8 cellular contexts compared by ENCODE assay signal in the genomic region with DNA sequence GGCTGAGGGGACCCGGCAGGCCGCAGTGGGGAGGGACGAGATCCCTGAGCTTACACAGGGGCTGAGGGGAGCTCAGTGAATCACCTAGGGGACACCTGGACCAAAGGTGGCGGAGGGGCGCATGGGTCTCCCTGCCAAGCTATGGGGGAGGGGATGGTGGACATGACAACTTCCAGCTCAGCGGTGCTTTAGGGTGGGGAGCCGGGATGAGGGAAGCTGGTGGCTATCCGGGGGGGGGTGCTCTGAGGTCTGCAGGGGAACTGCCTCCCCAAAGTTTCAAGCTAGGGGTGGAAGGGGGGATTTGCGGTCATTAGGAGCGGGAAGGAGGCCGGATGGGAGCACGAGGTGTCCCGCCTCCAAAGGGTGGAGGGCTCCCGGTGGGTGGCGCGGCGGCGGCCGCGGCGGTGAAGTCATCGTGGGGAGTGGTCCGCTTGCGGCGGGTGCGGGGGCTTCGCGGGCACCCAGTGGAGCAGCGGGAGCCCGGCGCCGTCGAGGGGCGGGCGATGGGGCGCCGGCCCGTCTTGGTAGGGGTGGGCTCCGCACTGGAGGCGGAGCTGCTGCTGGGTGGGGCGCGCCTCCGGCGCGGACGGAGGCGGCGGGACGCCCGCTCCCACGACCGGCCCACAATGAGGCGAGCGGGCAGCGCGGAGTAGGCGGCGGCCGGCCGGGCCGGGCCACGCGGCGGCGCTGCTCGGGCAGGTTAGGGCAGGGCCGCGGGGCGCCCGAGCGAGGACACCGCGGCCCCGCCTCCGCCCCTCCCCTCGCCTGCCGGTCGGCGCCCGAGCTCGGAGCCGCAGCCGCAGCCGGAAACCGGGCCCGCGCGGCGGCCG. TPM values are rescaled to one million over a fixed set of nuclear protein-coding genes. Genes with fewer than 3 reads are reported as not detected.
A peak's percentile ranks its signal among the peaks of the same experiment; 100 is the strongest.
DNase-seq lines count a peak whose midpoint lies in the region; ATAC-seq and TF ChIP-seq lines count a peak whose summit lies in the region.

A gene with protein sequence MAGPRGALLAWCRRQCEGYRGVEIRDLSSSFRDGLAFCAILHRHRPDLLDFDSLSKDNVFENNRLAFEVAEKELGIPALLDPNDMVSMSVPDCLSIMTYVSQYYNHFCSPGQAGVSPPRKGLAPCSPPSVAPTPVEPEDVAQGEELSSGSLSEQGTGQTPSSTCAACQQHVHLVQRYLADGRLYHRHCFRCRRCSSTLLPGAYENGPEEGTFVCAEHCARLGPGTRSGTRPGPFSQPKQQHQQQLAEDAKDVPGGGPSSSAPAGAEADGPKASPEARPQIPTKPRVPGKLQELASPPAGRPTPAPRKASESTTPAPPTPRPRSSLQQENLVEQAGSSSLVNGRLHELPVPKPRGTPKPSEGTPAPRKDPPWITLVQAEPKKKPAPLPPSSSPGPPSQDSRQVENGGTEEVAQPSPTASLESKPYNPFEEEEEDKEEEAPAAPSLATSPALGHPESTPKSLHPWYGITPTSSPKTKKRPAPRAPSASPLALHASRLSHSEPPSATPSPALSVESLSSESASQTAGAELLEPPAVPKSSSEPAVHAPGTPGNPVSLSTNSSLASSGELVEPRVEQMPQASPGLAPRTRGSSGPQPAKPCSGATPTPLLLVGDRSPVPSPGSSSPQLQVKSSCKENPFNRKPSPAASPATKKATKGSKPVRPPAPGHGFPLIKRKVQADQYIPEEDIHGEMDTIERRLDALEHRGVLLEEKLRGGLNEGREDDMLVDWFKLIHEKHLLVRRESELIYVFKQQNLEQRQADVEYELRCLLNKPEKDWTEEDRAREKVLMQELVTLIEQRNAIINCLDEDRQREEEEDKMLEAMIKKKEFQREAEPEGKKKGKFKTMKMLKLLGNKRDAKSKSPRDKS (plus strand): TSS at position 764 of the 830 bp plus-strand sequence. CDS start 126 bp downstream, outside the sequence.

- H3K9ac ChIP-seq in SK-N-SH, result peak within 1 kb of the TSS; percentile 85

- no peaks in the 10 kb centered on the region for H3K36me3 ChIP-seq in CD4-positive, CD25-positive, alpha-beta regulatory T cell (ENCODE audit: control insufficient read depth, insufficient read depth, low read length)
- H3K36me3 ChIP-seq in SK-N-SH (replicated peaks in 1 of 2; ENCODE audit: control insufficient read depth in 1 of 2, insufficient read depth in 2 of 2, low read length in 1 of 2), result no peaks in the 10 kb centered on the region

- H3K4me2 ChIP-seq in SK-N-SH, result peak within 1 kb of the TSS; percentile 98

- POLR2A ChIA-PET in SK-N-SH (lab: Yijun Ruan, JAX), result interaction anchor here (0.6 to 1.4 kb wide), 8 partner anchors 9 to 62 kb away, joined by 3 to 9 read pairs (median 4); a partner anchor contains a TSS

- no peak within 1 kb of the TSS for H3K4me3 ChIP-seq in CD4-positive, CD25-positive, alpha-beta regulatory T cell (ENCODE audit: low read depth, low read length)
- H3K4me3 ChIP-seq in HL-60 (replicated peaks; ENCODE audit: insufficient read depth, low read length) (peak within 1 kb of the TSS; percentile 43), SK-N-SH (ENCODE audit: low read depth in 2 of 2, low read length in 1 of 2) (peak within 1 kb of the TSS; percentile 68 to 87)

- H3K4me3 Mint-ChIP-seq in CD4-positive, CD25-positive, alpha-beta regulatory T cell, result peak within 1 kb of the TSS; percentile 87 to 93 (median 90)
- H3K4me3 Mint-ChIP-seq in activated naive CD8-positive, alpha-beta T cell treated with anti-CD3 and anti-CD28 coated beads for 36 hours, result peak within 1 kb of the TSS; percentile 78

- no peaks in the 10 kb centered on the region for H3K27me3 ChIP-seq in CD4-positive, CD25-positive, alpha-beta regulatory T cell (ENCODE audit: control insufficient read depth, insufficient read depth, low read length)
- H3K27me3 ChIP-seq in HL-60 (ENCODE audit: insufficient read depth, poor library complexity, severe bottlenecking) (no peaks in the 10 kb centered on the region), SK-N-SH (ENCODE audit: insufficient read depth) (no peaks in the 10 kb centered on the region)

- H3K27ac Mint-ChIP-seq in CD4-positive, CD25-positive, alpha-beta regulatory T cell, result peak within 1 kb of the TSS; percentile 90 to 91 (median 91)
- peak within 1 kb of the TSS; percentile 79 for H3K27ac Mint-ChIP-seq in activated naive CD8-positive, alpha-beta T cell treated with anti-CD3 and anti-CD28 coated beads for 36 hours

- peak; percentile 81 to 84 for ATAC-seq in CD4-positive, CD25-positive, alpha-beta regulatory T cell (ENCODE audit: low read depth in 2 of 2)
- ATAC-seq in GM19395 (IDR thresholded peaks at IDR 0.05; ENCODE audit: unreplicated experiment) (peak; percentile 82), Right ventricle myocardium inferior (peak; percentile 92)

- peak; percentile 12; the same call in 1 of the 2 replicates for TF ChIP-seq RAD21 in SK-N-SH (IDR thresholded peaks at IDR 0.05; ENCODE audit: low read length)

- peak within 1 kb of the TSS; percentile 79 for H2AFZ ChIP-seq in SK-N-SH (ENCODE audit: low read depth)

- peaks cover 0 to 32% (median 17%) of the 10 kb centered on the region in 4 donors for H3K4me1 Mint-ChIP-seq in CD4-positive, CD25-positive, alpha-beta regulatory T cell
- H3K4me1 Mint-ChIP-seq in activated naive CD8-positive, alpha-beta T cell treated with anti-CD3 and anti-CD28 coated beads for 36 hours, result peaks cover 16% of the 10 kb centered on the region

- DNase-seq in CD4-positive, CD25-positive, alpha-beta regulatory T cell, result peak; percentile 59 to 73 (median 64)
- peak; percentile 50 to 52 for DNase-seq in HL-60 (ENCODE audit: low read depth in 1 of 2, low spot score in 1 of 2)
- DNase-seq in SK-N-SH, result peak; percentile 95
- DNase-seq in activated naive CD8-positive, alpha-beta T cell treated with anti-CD3 and anti-CD28 coated beads for 36 hours, result peak; percentile 78
- DNase-seq in Right ventricle myocardium inferior (ENCODE audit: missing footprints), result peak; percentile 85
- DNase-seq in pons (ENCODE audit: low spot score), result peak; percentile 32
- DNase-seq in ureter (ENCODE audit: low spot score), result peak; percentile 72

- peak within 1 kb of the TSS; percentile 69 for H3K27ac ChIP-seq in CD4-positive, CD25-positive, alpha-beta regulatory T cell (ENCODE audit: insufficient read depth, low read length, poor library complexity, severe bottlenecking)
- H3K27ac ChIP-seq in HL-60 (replicated peaks), result no peak within 1 kb of the TSS
- peak within 1 kb of the TSS; percentile 62 to 96 for H3K27ac ChIP-seq in SK-N-SH (ENCODE audit: low read depth in 2 of 2, low read length in 1 of 2)

- CTCF ChIA-PET in SK-N-SH (lab: Yijun Ruan, JAX), result interaction anchor here (0.5 to 1.7 kb wide), 15 partner anchors 9 to 224 kb away, joined by 3 to 8 read pairs (median 3); no protein-coding TSS in a partner anchor

- H3F3A ChIP-seq in SK-N-SH (replicated peaks; ENCODE audit: insufficient read depth), result peaks cover 18% of the 10 kb centered on the region

- intact Hi-C loops in Right ventricle myocardium inferior (cut with DNase I), result no loop called here

- peaks cover 19% of the 10 kb centered on the region for H3K4me1 ChIP-seq in CD4-positive, CD25-positive, alpha-beta regulatory T cell (ENCODE audit: control insufficient read depth, insufficient read depth, low read length, poor library complexity, severe bottlenecking)
- peaks cover 9 to 18% of the 10 kb centered on the region in 2 experiments; a peak in 3 of 4 replicates for H3K4me1 ChIP-seq in SK-N-SH (ENCODE audit: control insufficient read depth in 1 of 2, insufficient read depth in 2 of 2, low read depth in 1 of 2, low read length in 1 of 2)

- H3K9me2 ChIP-seq in SK-N-SH, result no peaks in the 10 kb centered on the region

- H3K79me2 ChIP-seq in SK-N-SH (ENCODE audit: insufficient read depth), result peaks cover 45% of the 10 kb centered on the region

- TF ChIP-seq CTCF in HL-60 (IDR thresholded peaks at IDR 0.05; ENCODE audit: insufficient read depth, low read length) (no peak), SK-N-SH (IDR thresholded peaks at IDR 0.05) (no peak)

- H3K27me3 Mint-ChIP-seq in CD4-positive, CD25-positive, alpha-beta regulatory T cell, result no peaks in the 10 kb centered on the region
- no peaks in the 10 kb centered on the region for H3K27me3 Mint-ChIP-seq in activated naive CD8-positive, alpha-beta T cell treated with anti-CD3 and anti-CD28 coated beads for 36 hours

- no peak for TF ChIP-seq EP300 in SK-N-SH (IDR thresholded peaks at IDR 0.05; ENCODE audit: borderline replicate concordance in 1 of 2, low read depth in 1 of 2, low read length in 1 of 2)

- peaks cover 27% of the 10 kb centered on the region for H4K20me1 ChIP-seq in SK-N-SH (ENCODE audit: insufficient read depth)

- H3K36me3 Mint-ChIP-seq in CD4-positive, CD25-positive, alpha-beta regulatory T cell, result peaks cover 4% of the 10 kb centered on the region
- H3K36me3 Mint-ChIP-seq in activated naive CD8-positive, alpha-beta T cell treated with anti-CD3 and anti-CD28 coated beads for 36 hours, result peaks cover 3% of the 10 kb centered on the region

- H3K9me3 ChIP-seq in CD4-positive, CD25-positive, alpha-beta regulatory T cell (ENCODE audit: control insufficient read depth in 2 of 2, low read length in 2 of 2), result no peaks in the 10 kb centered on the region
- H3K9me3 ChIP-seq in SK-N-SH, result no peaks in the 10 kb centered on the region

- 10% methylated on average over 20 of the region's 90 CpGs for WGBS in SK-N-SH (ENCODE audit: low lambda C conversion rate)

- H3K9me3 Mint-ChIP-seq in CD4-positive, CD25-positive, alpha-beta regulatory T cell, result no peaks in the 10 kb centered on the region
- no peaks in the 10 kb centered on the region for H3K9me3 Mint-ChIP-seq in activated naive CD8-positive, alpha-beta T cell treated with anti-CD3 and anti-CD28 coated beads for 36 hours

TF ChIP-seq in SK-N-SH, 30 proteins besides CTCF, POLR2A, EP300 and RAD21 (continues in another document):
- TF ChIP-seq TCF12 (IDR thresholded peaks at IDR 0.05) (no peak), TAF1 (IDR thresholded peaks at IDR 0.05; ENCODE audit: borderline replicate concordance, low read depth, low read length) (no peak), SMC3 (IDR thresholded peaks at IDR 0.05; ENCODE audit: low read depth, low read length) (peak; percentile 29), MXI1 (IDR thresholded peaks at IDR 0.05; ENCODE audit: low read depth, low read length) (0 out of 2 replicates have a peak, but pooled peaks have one; percentile 36), CHD2 (IDR thresholded peaks at IDR 0.05; ENCODE audit: low read length, partially characterized antibody) (no peak)

RNA-seq across cellular contexts. Expression of the gene that starts here (rescaled TPM):
- 25.2 TPM for total RNA-seq in CD4-positive, CD25-positive, alpha-beta regulatory T cell
- polyA plus RNA-seq in CD4-positive, CD25-positive, alpha-beta regulatory T cell, result 1 to 10 TPM; 1.1 to 2.4 (median 1.7) TPM
- 12.9 and 15.2 TPM in 2 replicates for polyA plus RNA-seq in SK-N-SH (2012; rRNA removed)
- polyA plus RNA-seq in SK-N-SH (2012; cell fraction: cytosol; rRNA removed), result 6.2 and 12.1 TPM in 2 replicates
- polyA plus RNA-seq in SK-N-SH (2012; cell fraction: nucleus; rRNA removed), result 26.6 and 28.9 TPM in 2 replicates
- 10 to 100 TPM; 14.2 to 16.6 TPM for total RNA-seq in activated naive CD8-positive, alpha-beta T cell treated with anti-CD3 and anti-CD28 coated beads for 36 hours
- total RNA-seq in Right ventricle myocardium inferior, result 19.4 TPM
- total RNA-seq in ureter, result 80.2 TPM

Comparison
In these comparisons a context has a peak if more than half of its experiments do, and no peak if none do; other contexts are left out.
1. DNase-seq: peak in every context shown above with its lines; median percentile 95 in SK-N-SH; 85 in Right ventricle myocardium inferior; 78 in activated naive CD8-positive, alpha-beta T cell treated with anti-CD3 and anti-CD28 coated beads for 36 hours; 72 in ureter; 64 in CD4-positive, CD25-positive, alpha-beta regulatory T cell; 51 in HL-60; 32 in pons.